In genomic region chr13:30157616-30157993, GRCh38 we compare ENCODE assay signal across 13 cellular contexts.
DNase-seq lines count a peak whose midpoint lies in the region; ATAC-seq and TF ChIP-seq lines count a peak whose summit lies in the region.
"Had no signal": no experiment of that assay in that cellular context is flagged by ENCODE, and none has a peak within 500 bp of the region (broad histone marks: within the 10 kb centered on the region; RNA-seq: fewer than 3 reads in every experiment).

No MANE protein-coding gene starts in this region.

- no peak overlapping the region for H3K27ac ChIP-seq in BLaER1
- H3K27ac ChIP-seq in SK-N-SH (ENCODE audit: low read depth in 2 of 2, low read length in 1 of 2): no peak overlapping the region
- no peak overlapping the region for H3K27ac ChIP-seq in tibial nerve
- H3K27ac ChIP-seq: RWPE1, upper lobe of right lung had no signal

- H3K4me1 Mint-ChIP-seq in IgD-negative memory B cell: peaks cover 43 to 59% (median 52%) of the 10 kb centered on the region in 3 donors

- DNase-seq in H4 (ENCODE audit: low spot score): no peak
- no peak for DNase-seq in SK-N-SH
- DNase-seq in tibial nerve (ENCODE audit: low spot score in 2 of 2): no peak
- DNase-seq: activated CD4-positive, alpha-beta T cell treated with anti-CD3 and anti-CD28 coated beads, Interleukin-2, amount 50 U/mL, for 48 hours; NCI-H1417; NCI-H510A treated with DMSO at 0.1 percent for 48 hours; upper lobe of right lung had no signal

- H3K9me3 Mint-ChIP-seq in IgD-negative memory B cell: peaks cover 0 to 3% (median 0%) of the 10 kb centered on the region in 3 donors

- H3K4me3 ChIP-seq in BLaER1 (no peak overlapping the region), SK-N-SH (ENCODE audit: low read depth in 2 of 2, low read length in 1 of 2) (no peak overlapping the region), tibial nerve (no peak overlapping the region)
- H3K4me3 ChIP-seq: upper lobe of right lung had no signal

- H3K27me3 Mint-ChIP-seq in IgD-negative memory B cell: peaks cover 16% of the 10 kb centered on the region

- H3F3A ChIP-seq in SK-N-SH (replicated peaks; ENCODE audit: insufficient read depth): no peaks in the 10 kb centered on the region

- H3K27ac Mint-ChIP-seq in IgD-negative memory B cell: peak overlapping the region in 2 of 3 donors; percentile 5 to 25

- CTCF ChIA-PET in SK-N-SH (lab: Yijun Ruan, JAX): interaction anchor here (0.6 kb wide), 1 partner anchor 172 kb away, joined by 3 read pairs; no protein-coding TSS in a partner anchor

- no peak for TF ChIP-seq EP300 in SK-N-SH (IDR thresholded peaks at IDR 0.05; ENCODE audit: borderline replicate concordance in 1 of 2, low read depth in 1 of 2, low read length in 1 of 2)
- no peak for TF ChIP-seq EP300 in tibial nerve (IDR thresholded peaks at IDR 0.05)

- no peaks in the 10 kb centered on the region for H4K20me1 ChIP-seq in BLaER1
- no peaks in the 10 kb centered on the region for H4K20me1 ChIP-seq in SK-N-SH (ENCODE audit: insufficient read depth)

- 94% methylated on average over 7 of the region's 7 CpGs for WGBS in SK-N-SH (ENCODE audit: low lambda C conversion rate)
- 93 to 96% methylated on average over 7 of the region's 7 CpGs for WGBS in tibial nerve, 2 donors

- peaks cover 74% of the 10 kb centered on the region for H3K4me1 ChIP-seq in BLaER1
- H3K4me1 ChIP-seq in SK-N-SH (ENCODE audit: control insufficient read depth in 1 of 2, insufficient read depth in 2 of 2, low read depth in 1 of 2, low read length in 1 of 2): peaks cover 0 to 15% of the 10 kb centered on the region in 2 experiments; a peak in 1 of 4 replicates
- H3K4me1 ChIP-seq in tibial nerve: no peaks in the 10 kb centered on the region
- H3K4me1 ChIP-seq: upper lobe of right lung had no signal

- no peak overlapping the region for H2AFZ ChIP-seq in SK-N-SH (ENCODE audit: low read depth)

- TF ChIP-seq CTCF in SK-N-SH (IDR thresholded peaks at IDR 0.05) (no peak), tibial nerve (IDR thresholded peaks at IDR 0.05) (no peak)

- no peaks in the 10 kb centered on the region for H3K9me3 ChIP-seq in BLaER1
- H3K9me3 ChIP-seq in SK-N-SH: no peaks in the 10 kb centered on the region
- no peaks in the 10 kb centered on the region for H3K9me3 ChIP-seq in tibial nerve
- H3K9me3 ChIP-seq: upper lobe of right lung had no signal

- H3K4me2 ChIP-seq in BLaER1 (peak overlapping the region; percentile 50), SK-N-SH (no peak overlapping the region)

- H3K79me2 ChIP-seq in SK-N-SH (ENCODE audit: insufficient read depth): no peaks in the 10 kb centered on the region

- H3K9me2 ChIP-seq in SK-N-SH: no peaks in the 10 kb centered on the region

- peak; percentile 48 for ATAC-seq in GM18858 (IDR thresholded peaks at IDR 0.05; ENCODE audit: unreplicated experiment)
- peak; percentile 58 for ATAC-seq in HG02588 (IDR thresholded peaks at IDR 0.05; ENCODE audit: unreplicated experiment)
- ATAC-seq in SK-N-SH treated with all-trans-retinoic acid at 6 μM for 48 hours: no peak
- ATAC-seq: upper lobe of right lung had no signal

- peaks cover under 1% of the 10 kb centered on the region for H3K36me3 Mint-ChIP-seq in IgD-negative memory B cell

- H3K9ac ChIP-seq in BLaER1 (no peak overlapping the region), SK-N-SH (no peak overlapping the region)

- H3K36me3 ChIP-seq in BLaER1: no peaks in the 10 kb centered on the region
- no peaks in the 10 kb centered on the region for H3K36me3 ChIP-seq in SK-N-SH (replicated peaks in 1 of 2; ENCODE audit: control insufficient read depth in 1 of 2, insufficient read depth in 2 of 2, low read length in 1 of 2)
- no peaks in the 10 kb centered on the region for H3K36me3 ChIP-seq in tibial nerve
- H3K36me3 ChIP-seq: upper lobe of right lung had no signal

- TF ChIP-seq POLR2A in tibial nerve (IDR thresholded peaks at IDR 0.05): no peak

- no peak for TF ChIP-seq RAD21 in SK-N-SH (IDR thresholded peaks at IDR 0.05; ENCODE audit: low read length)

- POLR2A ChIA-PET in SK-N-SH (lab: Yijun Ruan, JAX): no interaction called here

- H3K27me3 ChIP-seq in BLaER1 (peaks cover 7% of the 10 kb centered on the region; the same call in 1 of the 2 replicates), SK-N-SH (ENCODE audit: insufficient read depth) (no peaks in the 10 kb centered on the region), tibial nerve (no peaks in the 10 kb centered on the region)
- H3K27me3 ChIP-seq: upper lobe of right lung had no signal

- peak overlapping the region in 2 of 4 donors; percentile 36 to 73 for H3K4me3 Mint-ChIP-seq in IgD-negative memory B cell

TF ChIP-seq in SK-N-SH, 30 proteins besides CTCF, POLR2A, EP300 and RAD21:
- no peak for TF ChIP-seq FOXJ3 (CRISPR knock-in tag; IDR thresholded peaks at IDR 0.05)
- no peak for TF ChIP-seq MEF2A (IDR thresholded peaks at IDR 0.05; ENCODE audit: borderline replicate concordance, low read depth)
- TF ChIP-seq NRF1 (IDR thresholded peaks at IDR 0.05; ENCODE audit: low read depth, low read length): no peak
- TF ChIP-seq IRF3 (IDR thresholded peaks at IDR 0.05; ENCODE audit: low read depth, low read length): no peak
- TF ChIP-seq, protein P1, sequence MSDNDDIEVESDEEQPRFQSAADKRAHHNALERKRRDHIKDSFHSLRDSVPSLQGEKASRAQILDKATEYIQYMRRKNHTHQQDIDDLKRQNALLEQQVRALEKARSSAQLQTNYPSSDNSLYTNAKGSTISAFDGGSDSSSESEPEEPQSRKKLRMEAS (IDR thresholded peaks at IDR 0.05; ENCODE audit: low read depth): no peak
- TF ChIP-seq GATA2 (CRISPR knock-in tag; IDR thresholded peaks at IDR 0.05): no peak
- no peak for TF ChIP-seq CHD2 (IDR thresholded peaks at IDR 0.05; ENCODE audit: low read length, partially characterized antibody)
- TF ChIP-seq, protein P2, sequence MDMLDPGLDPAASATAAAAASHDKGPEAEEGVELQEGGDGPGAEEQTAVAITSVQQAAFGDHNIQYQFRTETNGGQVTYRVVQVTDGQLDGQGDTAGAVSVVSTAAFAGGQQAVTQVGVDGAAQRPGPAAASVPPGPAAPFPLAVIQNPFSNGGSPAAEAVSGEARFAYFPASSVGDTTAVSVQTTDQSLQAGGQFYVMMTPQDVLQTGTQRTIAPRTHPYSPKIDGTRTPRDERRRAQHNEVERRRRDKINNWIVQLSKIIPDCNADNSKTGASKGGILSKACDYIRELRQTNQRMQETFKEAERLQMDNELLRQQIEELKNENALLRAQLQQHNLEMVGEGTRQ (IDR thresholded peaks at IDR 0.05; ENCODE audit: borderline replicate concordance, low read depth, low read length): no peak
- no peak for TF ChIP-seq RXRA (IDR thresholded peaks at IDR 0.05; ENCODE audit: borderline replicate concordance, low read depth)
- TF ChIP-seq JUND (IDR thresholded peaks at IDR 0.05): no peak
- TF ChIP-seq ELF1 (IDR thresholded peaks at IDR 0.05): no peak
- no peak for TF ChIP-seq POLR2AphosphoS5 (IDR thresholded peaks at IDR 0.05; ENCODE audit: low read depth, low read length)
- no peak for TF ChIP-seq SIN3A (IDR thresholded peaks at IDR 0.05; ENCODE audit: borderline replicate concordance, low read depth, low read length)
TF ChIP-seq in SK-N-SH: peak in this region for 0.

TF ChIP-seq in SK-N-SH treated with all-trans-retinoic acid at 6 μM for 48 hours, 23 proteins besides CTCF, POLR2A, EP300 and RAD21:
- TF ChIP-seq ZNF565 (CRISPR knock-in tag; conservative IDR thresholded peaks at IDR 0.05; ENCODE audit: low read depth) (no peak), RARB (CRISPR knock-in tag; IDR thresholded peaks at IDR 0.05) (no peak), ZFP3 (CRISPR knock-in tag; IDR thresholded peaks at IDR 0.05) (no peak), ISL1 (CRISPR knock-in tag; IDR thresholded peaks at IDR 0.05) (no peak), ZFP30 (CRISPR knock-in tag; IDR thresholded peaks at IDR 0.05) (no peak), OSR1 (CRISPR knock-in tag; IDR thresholded peaks at IDR 0.05) (no peak), ARNTL (CRISPR knock-in tag; IDR thresholded peaks at IDR 0.05; ENCODE audit: borderline replicate concordance, low read depth) (no peak), TOX (CRISPR knock-in tag; IDR thresholded peaks at IDR 0.05; ENCODE audit: borderline replicate concordance) (no peak)
- TF ChIP-seq, protein P3, sequence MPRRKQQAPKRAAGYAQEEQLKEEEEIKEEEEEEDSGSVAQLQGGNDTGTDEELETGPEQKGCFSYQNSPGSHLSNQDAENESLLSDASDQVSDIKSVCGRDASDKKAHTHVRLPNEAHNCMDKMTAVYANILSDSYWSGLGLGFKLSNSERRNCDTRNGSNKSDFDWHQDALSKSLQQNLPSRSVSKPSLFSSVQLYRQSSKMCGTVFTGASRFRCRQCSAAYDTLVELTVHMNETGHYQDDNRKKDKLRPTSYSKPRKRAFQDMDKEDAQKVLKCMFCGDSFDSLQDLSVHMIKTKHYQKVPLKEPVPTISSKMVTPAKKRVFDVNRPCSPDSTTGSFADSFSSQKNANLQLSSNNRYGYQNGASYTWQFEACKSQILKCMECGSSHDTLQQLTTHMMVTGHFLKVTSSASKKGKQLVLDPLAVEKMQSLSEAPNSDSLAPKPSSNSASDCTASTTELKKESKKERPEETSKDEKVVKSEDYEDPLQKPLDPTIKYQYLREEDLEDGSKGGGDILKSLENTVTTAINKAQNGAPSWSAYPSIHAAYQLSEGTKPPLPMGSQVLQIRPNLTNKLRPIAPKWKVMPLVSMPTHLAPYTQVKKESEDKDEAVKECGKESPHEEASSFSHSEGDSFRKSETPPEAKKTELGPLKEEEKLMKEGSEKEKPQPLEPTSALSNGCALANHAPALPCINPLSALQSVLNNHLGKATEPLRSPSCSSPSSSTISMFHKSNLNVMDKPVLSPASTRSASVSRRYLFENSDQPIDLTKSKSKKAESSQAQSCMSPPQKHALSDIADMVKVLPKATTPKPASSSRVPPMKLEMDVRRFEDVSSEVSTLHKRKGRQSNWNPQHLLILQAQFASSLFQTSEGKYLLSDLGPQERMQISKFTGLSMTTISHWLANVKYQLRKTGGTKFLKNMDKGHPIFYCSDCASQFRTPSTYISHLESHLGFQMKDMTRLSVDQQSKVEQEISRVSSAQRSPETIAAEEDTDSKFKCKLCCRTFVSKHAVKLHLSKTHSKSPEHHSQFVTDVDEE (CRISPR knock-in tag; IDR thresholded peaks at IDR 0.05): no peak
